Comparison of ENCODE assay signal across 19 cellular contexts in genomic region chr19:3442487-3443071, GRCh38. TPM values are rescaled to one million over a fixed set of nuclear protein-coding genes. Genes with fewer than 3 reads are reported as not detected.
DNase-seq lines count a peak whose midpoint lies in the region; ATAC-seq and TF ChIP-seq lines count a peak whose summit lies in the region.
"Had no signal": no experiment of that assay in that cellular context is flagged by ENCODE, and none has a peak within 500 bp of the region (broad histone marks: within the 10 kb centered on the region; RNA-seq: fewer than 3 reads in every experiment).

No MANE protein-coding gene starts in this region.

- peaks cover 42 to 82% (median 74%) of the 10 kb centered on the region in 4 donors for H3K4me1 ChIP-seq in esophagus muscularis mucosa
- peaks cover 0 to 4% of the 10 kb centered on the region in 2 donors for H3K4me1 ChIP-seq in uterus

- intact Hi-C loops in esophagus muscularis mucosa (cut with DNase I) (no loop called here), uterus (cut with DNase I; ENCODE audit: low total_unique reads) (no loop called here)

- peaks cover 22% of the 10 kb centered on the region for H3K4me1 Mint-ChIP-seq in osteocyte (ENCODE audit: unreplicated experiment)

- H3K27ac ChIP-seq in RWPE1 = peak overlapping the region; percentile 33
- H3K27ac ChIP-seq in esophagus muscularis mucosa (replicated peaks in 1 of 4) = peak overlapping the region; percentile 71 to 78 (median 72)
- peak overlapping the region; percentile 61 to 63 for H3K27ac ChIP-seq in uterus

- H3K27ac Mint-ChIP-seq in osteocyte (ENCODE audit: unreplicated experiment) = peak overlapping the region; percentile 27
- H3K27ac Mint-ChIP-seq: CD4-positive, CD25-positive, alpha-beta regulatory T cell; H9; IgD-negative memory B cell had no signal

- no peak overlapping the region for H3K4me3 Mint-ChIP-seq in osteocyte (ENCODE audit: unreplicated experiment)
- H3K4me3 Mint-ChIP-seq: H9, IgD-negative memory B cell had no signal

- no peaks in the 10 kb centered on the region for H3K9me3 ChIP-seq in esophagus muscularis mucosa
- H3K9me3 ChIP-seq in uterus = no peaks in the 10 kb centered on the region
- H3K9me3 ChIP-seq: SJCRH30 had no signal

- ATAC-seq in GM18502 (IDR thresholded peaks at IDR 0.05; ENCODE audit: poor library complexity, unreplicated experiment) = no peak

- H3K4me3 ChIP-seq in esophagus muscularis mucosa (no peak overlapping the region), uterus (no peak overlapping the region)
- H3K4me3 ChIP-seq: SJCRH30 had no signal

- no peak for TF ChIP-seq POLR2A in esophagus muscularis mucosa (IDR thresholded peaks at IDR 0.05; ENCODE audit: low read depth)
- TF ChIP-seq POLR2A in uterus (IDR thresholded peaks at IDR 0.05) = no peak

- H3K36me3 ChIP-seq in esophagus muscularis mucosa (peaks cover 30 to 88% (median 67%) of the 10 kb centered on the region in 4 donors), uterus (no peaks in the 10 kb centered on the region)

- H3K27me3 ChIP-seq in esophagus muscularis mucosa (no peaks in the 10 kb centered on the region), uterus (no peaks in the 10 kb centered on the region)
- H3K27me3 ChIP-seq: SJCRH30 had no signal

- no peaks in the 10 kb centered on the region for H3K9me3 Mint-ChIP-seq in osteocyte (ENCODE audit: unreplicated experiment)
- H3K9me3 Mint-ChIP-seq: CD4-positive, CD25-positive, alpha-beta regulatory T cell; H9; IgD-negative memory B cell had no signal

- DNase-seq in RWPE1 (ENCODE audit: low spot score) (no peak), esophagus muscularis mucosa (ENCODE audit: extremely low spot score) (no peak), osteocyte (ENCODE audit: extremely low spot score, unreplicated experiment) (no peak), uterus (no peak), NCI-H1694 treated with DMSO at 0.1 percent for 48 hours (lab: John Stamatoyannopoulos, UW) (no peak), cerebellar nuclear complex (lab: John Stamatoyannopoulos, UW) (no peak)
- DNase-seq: ACHN; AML-193; CD4-positive, CD25-positive, alpha-beta regulatory T cell; H9; NCI-H1930; NCI-H2171; NCI-H446 treated with DMSO at 0.1 percent for 48 hours; NCI-H748 treated with DMSO at 0.1 percent for 48 hours; OCI-M1 had no signal

- TF ChIP-seq EP300 in esophagus muscularis mucosa (IDR thresholded peaks at IDR 0.05) = no peak

- POLR2A ChIA-PET in RWPE1 (lab: Yijun Ruan, JAX; ENCODE audit: low non-redundant PET) = no interaction called here

- CTCF ChIA-PET in RWPE1 (lab: Yijun Ruan, JAX) = no interaction called here

- TF ChIP-seq CTCF in RWPE1 (conservative IDR thresholded peaks at IDR 0.05; ENCODE audit: low read depth) = no peak
- TF ChIP-seq CTCF in esophagus muscularis mucosa (IDR thresholded peaks at IDR 0.05) = no peak
- no peak for TF ChIP-seq CTCF in osteocyte (IDR thresholded peaks at IDR 0.05)
- TF ChIP-seq CTCF in uterus (IDR thresholded peaks at IDR 0.05) = no peak

- H3K27me3 Mint-ChIP-seq in osteocyte (ENCODE audit: unreplicated experiment) = no peaks in the 10 kb centered on the region
- H3K27me3 Mint-ChIP-seq: CD4-positive, CD25-positive, alpha-beta regulatory T cell; IgD-negative memory B cell had no signal

- WGBS in esophagus muscularis mucosa = 96% methylated on average over 9 of the region's 15 CpGs

- peaks cover 8% of the 10 kb centered on the region for H3K36me3 Mint-ChIP-seq in osteocyte (ENCODE audit: unreplicated experiment)
- H3K36me3 Mint-ChIP-seq: CD4-positive, CD25-positive, alpha-beta regulatory T cell; IgD-negative memory B cell had no signal

RNA-seq across cellular contexts. Expression of gene SMIM24, which starts 37.7 kb away (rescaled TPM):
- total RNA-seq in esophagus muscularis mucosa (not detected), osteocyte (not detected in 2 replicates), uterus (under 1 TPM in 1 of 4 donors, not detected in 3; 0.97 TPM)
- total RNA-seq: RPMI7951, SJCRH30 had no signal

RNA-seq across cellular contexts. Expression of gene SMIM44, which starts 40.7 kb away (rescaled TPM):
- not detected for total RNA-seq in esophagus muscularis mucosa
- total RNA-seq in osteocyte = not detected in 2 replicates
- not detected for total RNA-seq in uterus
- total RNA-seq: CD4-positive, CD25-positive, alpha-beta regulatory T cell; H9; RPMI7951; SJCRH30 had no signal

RNA-seq across cellular contexts. Expression of gene DOHH, which starts 57.9 kb away (rescaled TPM):
- total RNA-seq in esophagus muscularis mucosa (10 to 100 TPM; 19.5 to 37.5 (median 25.8) TPM), osteocyte (10.0 and 10.8 TPM in 2 replicates), uterus (10 to 100 TPM in 1 of 4 donors, 1 to 10 TPM in 3; 1.2 to 10.4 (median 4.7) TPM)
